18 cellular contexts compared by ENCODE assay signal in genomic region chr1:172090511-172090817, GRCh38.
A peak's percentile ranks its signal among the peaks of the same experiment; 100 is the strongest.
DNase-seq lines count a peak whose midpoint lies in the region; ATAC-seq and TF ChIP-seq lines count a peak whose summit lies in the region.
"Had no signal": no experiment of that assay in that cellular context is flagged by ENCODE, and none has a peak within 500 bp of the region (broad histone marks: within the 10 kb centered on the region; RNA-seq: fewer than 3 reads in every experiment).

No MANE protein-coding gene starts in this region.

- no peaks in the 10 kb centered on the region for H3K36me3 Mint-ChIP-seq in stimulated activated naive CD8-positive, alpha-beta T cell treated with anti-CD3 and anti-CD28 coated beads, Interleukin-15, Interleukin-2, amounts not matched to agents 100 ng/mL and 50 ng/mL, for 24 hours (ENCODE audit: low read depth)
- no peaks in the 10 kb centered on the region for H3K36me3 Mint-ChIP-seq in chondrocyte (ENCODE audit: low read depth)
- H3K36me3 Mint-ChIP-seq in stimulated activated memory B cell treated with anti-CD40 and anti-IgM and Interleukin-4, amounts not matched to agents 10 μg/mL and 1 μg/mL and 100 μg/mL, for 72 hours: no peaks in the 10 kb centered on the region
- H3K36me3 Mint-ChIP-seq: CD8-positive, alpha-beta T cell had no signal

- H3K4me1 Mint-ChIP-seq in stimulated activated naive CD8-positive, alpha-beta T cell treated with anti-CD3 and anti-CD28 coated beads, Interleukin-15, Interleukin-2, amounts not matched to agents 100 ng/mL and 50 ng/mL, for 24 hours (ENCODE audit: low read depth): peaks cover 5% of the 10 kb centered on the region
- peaks cover 15% of the 10 kb centered on the region for H3K4me1 Mint-ChIP-seq in chondrocyte (ENCODE audit: low read depth)
- peaks cover 8% of the 10 kb centered on the region for H3K4me1 Mint-ChIP-seq in stimulated activated memory B cell treated with anti-CD40 and anti-IgM and Interleukin-4, amounts not matched to agents 10 μg/mL and 1 μg/mL and 100 μg/mL, for 72 hours

- no peaks in the 10 kb centered on the region for H3K9me2 ChIP-seq in OCI-LY7 (ENCODE audit: insufficient read depth, low read length)

- H3K9me3 Mint-ChIP-seq in stimulated activated naive CD8-positive, alpha-beta T cell treated with anti-CD3 and anti-CD28 coated beads, Interleukin-15, Interleukin-2, amounts not matched to agents 100 ng/mL and 50 ng/mL, for 24 hours: no peaks in the 10 kb centered on the region
- H3K9me3 Mint-ChIP-seq in chondrocyte (ENCODE audit: low read depth): no peaks in the 10 kb centered on the region
- H3K9me3 Mint-ChIP-seq in stimulated activated memory B cell treated with anti-CD40 and anti-IgM and Interleukin-4, amounts not matched to agents 10 μg/mL and 1 μg/mL and 100 μg/mL, for 72 hours: no peaks in the 10 kb centered on the region
- H3K9me3 Mint-ChIP-seq: CD8-positive, alpha-beta T cell; GM23338 had no signal

- H3K79me2 ChIP-seq in OCI-LY7 (ENCODE audit: insufficient read depth, low read depth, low read length): no peaks in the 10 kb centered on the region

- H3K27me3 ChIP-seq in left ventricle myocardium inferior (ENCODE audit: low read depth): no peaks in the 10 kb centered on the region
- H3K27me3 ChIP-seq in brain microvascular endothelial cell (replicated peaks): no peaks in the 10 kb centered on the region
- no peaks in the 10 kb centered on the region for H3K27me3 ChIP-seq in tibial nerve
- H3K27me3 ChIP-seq: BLaER1 treated with 17β-estradiol and CSF1 and Interleukin-3, amounts not matched to agents 10 nM and 100 nM had no signal

- H3K4me1 ChIP-seq in OCI-LY7 (ENCODE audit: insufficient read depth, low read length, poor library complexity, severe bottlenecking) (no peaks in the 10 kb centered on the region), left ventricle myocardium inferior (no peaks in the 10 kb centered on the region), tibial nerve (no peaks in the 10 kb centered on the region)
- H3K4me1 ChIP-seq: HAP-1 had no signal

- TF ChIP-seq POLR2A in tibial nerve (IDR thresholded peaks at IDR 0.05): no peak

- CTCF ChIA-PET in OCI-LY7 (lab: Charles Lee; ENCODE audit: unreplicated experiment): no interaction called here

- no peaks in the 10 kb centered on the region for H3K36me3 ChIP-seq in OCI-LY7 (ENCODE audit: insufficient read depth, low read length)
- H3K36me3 ChIP-seq in left ventricle myocardium inferior: no peaks in the 10 kb centered on the region
- H3K36me3 ChIP-seq in brain microvascular endothelial cell (replicated peaks): no peaks in the 10 kb centered on the region
- no peaks in the 10 kb centered on the region for H3K36me3 ChIP-seq in tibial nerve
- H3K36me3 ChIP-seq: BLaER1 treated with 17β-estradiol and CSF1 and Interleukin-3, amounts not matched to agents 10 nM and 100 nM; HAP-1 had no signal

- no peak overlapping the region for H3K4me3 Mint-ChIP-seq in stimulated activated naive CD8-positive, alpha-beta T cell treated with anti-CD3 and anti-CD28 coated beads, Interleukin-15, Interleukin-2, amounts not matched to agents 100 ng/mL and 50 ng/mL, for 24 hours
- no peak overlapping the region for H3K4me3 Mint-ChIP-seq in chondrocyte (ENCODE audit: unreplicated experiment)
- H3K4me3 Mint-ChIP-seq in stimulated activated memory B cell treated with anti-CD40 and anti-IgM and Interleukin-4, amounts not matched to agents 10 μg/mL and 1 μg/mL and 100 μg/mL, for 72 hours: no peak overlapping the region
- H3K4me3 Mint-ChIP-seq: CD8-positive, alpha-beta T cell; GM23338; IgD-negative memory B cell had no signal

- H3K4me3 ChIP-seq in OCI-LY7 (ENCODE audit: low read depth, low read length, poor library complexity, severe bottlenecking): no peak overlapping the region
- no peak overlapping the region for H3K4me3 ChIP-seq in left ventricle myocardium inferior
- H3K4me3 ChIP-seq in brain microvascular endothelial cell (ENCODE audit: low read depth, low read length): no peak overlapping the region
- H3K4me3 ChIP-seq in tibial nerve: no peak overlapping the region
- H3K4me3 ChIP-seq: BLaER1 treated with 17β-estradiol and CSF1 and Interleukin-3, amounts not matched to agents 10 nM and 100 nM; GM12878; GM23338; HAP-1 had no signal

- no TSS peak for BruUV-seq in OCI-LY7 (replicated peaks; lab: Mats Ljungman, UMichigan)

- no peak overlapping the region for H3K4me2 ChIP-seq in OCI-LY7 (ENCODE audit: low read length)
- H3K4me2 ChIP-seq: BLaER1 treated with 17β-estradiol and CSF1 and Interleukin-3, amounts not matched to agents 10 nM and 100 nM; GM23338 had no signal

- TF ChIP-seq EP300 in tibial nerve (IDR thresholded peaks at IDR 0.05): no peak

- H2AFZ ChIP-seq in OCI-LY7 (ENCODE audit: low read length): no peak overlapping the region
- H2AFZ ChIP-seq: GM23338 had no signal

- 33 to 35% methylated on average over 1 of the region's 1 CpG for WGBS in tibial nerve, 2 donors

- no peak for DNase-seq in stimulated activated naive CD8-positive, alpha-beta T cell treated with anti-CD3 and anti-CD28 coated beads, Interleukin-15, Interleukin-2, amounts not matched to agents 100 U/mL and 50 U/mL, for 24 hours
- DNase-seq in OCI-LY7 (ENCODE audit: low spot score) (no peak), chondrocyte (ENCODE audit: low spot score) (no peak), left ventricle myocardium inferior (no peak), brain microvascular endothelial cell (no peak), tibial nerve (ENCODE audit: low spot score in 2 of 2) (no peak)
- DNase-seq: MV-4-11, NCI-H1105 treated with DMSO at 0.1 percent for 48 hours, NCI-H1694, NCI-H524 treated with DMSO at 0.1 percent for 48 hours had no signal

- no peak for ATAC-seq in stimulated activated naive CD8-positive, alpha-beta T cell treated with anti-CD3 and anti-CD28 coated beads, Interleukin-15, Interleukin-2, amounts not matched to agents 100 U/mL and 50 U/mL, for 24 hours
- ATAC-seq in stimulated activated memory B cell treated with anti-CD40 and anti-IgM and Interleukin-4, amounts not matched to agents 10 μg/mL and 1 μg/mL and 100 μg/mL, for 72 hours: no peak

- intact Hi-C loops in OCI-LY7 (cut with micrococcal nuclease; ENCODE audit: unreplicated experiment): loop anchor here (1.0 kb wide), 1 partner anchor 309 kb away; no protein-coding TSS in a partner anchor
- intact Hi-C loops in left ventricle myocardium inferior (cut with micrococcal nuclease): no loop called here

- no peaks in the 10 kb centered on the region for H3K27me3 Mint-ChIP-seq in stimulated activated naive CD8-positive, alpha-beta T cell treated with anti-CD3 and anti-CD28 coated beads, Interleukin-15, Interleukin-2, amounts not matched to agents 100 ng/mL and 50 ng/mL, for 24 hours
- no peaks in the 10 kb centered on the region for H3K27me3 Mint-ChIP-seq in chondrocyte (ENCODE audit: low read depth)
- H3K27me3 Mint-ChIP-seq in stimulated activated memory B cell treated with anti-CD40 and anti-IgM and Interleukin-4, amounts not matched to agents 10 μg/mL and 1 μg/mL and 100 μg/mL, for 72 hours: no peaks in the 10 kb centered on the region

- no peaks in the 10 kb centered on the region for H4K20me1 ChIP-seq in OCI-LY7 (ENCODE audit: insufficient read depth, low read length)
- H4K20me1 ChIP-seq: BLaER1 treated with 17β-estradiol and CSF1 and Interleukin-3, amounts not matched to agents 10 nM and 100 nM had no signal

- H3K9me3 ChIP-seq in OCI-LY7 (ENCODE audit: low read length): no peaks in the 10 kb centered on the region
- no peaks in the 10 kb centered on the region for H3K9me3 ChIP-seq in left ventricle myocardium inferior (replicated peaks)
- no peaks in the 10 kb centered on the region for H3K9me3 ChIP-seq in tibial nerve
- H3K9me3 ChIP-seq: BLaER1 treated with 17β-estradiol and CSF1 and Interleukin-3, amounts not matched to agents 10 nM and 100 nM; HAP-1 had no signal

- in situ Hi-C loops in brain microvascular endothelial cell (cut with HindIII; ENCODE audit: low pct_ligation_motif_present, low sequenced_read_pairs): no loop called here

- POLR2A ChIA-PET in OCI-LY7 (lab: Charles Lee): no interaction called here

- peak overlapping the region; percentile 60 for H3K27ac Mint-ChIP-seq in stimulated activated naive CD8-positive, alpha-beta T cell treated with anti-CD3 and anti-CD28 coated beads, Interleukin-15, Interleukin-2, amounts not matched to agents 100 ng/mL and 50 ng/mL, for 24 hours
- H3K27ac Mint-ChIP-seq in chondrocyte (ENCODE audit: unreplicated experiment): no peak overlapping the region
- peak overlapping the region; percentile 46 for H3K27ac Mint-ChIP-seq in stimulated activated memory B cell treated with anti-CD40 and anti-IgM and Interleukin-4, amounts not matched to agents 10 μg/mL and 1 μg/mL and 100 μg/mL, for 72 hours
- H3K27ac Mint-ChIP-seq: CD8-positive, alpha-beta T cell; GM23338 had no signal

- TF ChIP-seq CTCF in OCI-LY7 (conservative IDR thresholded peaks at IDR 0.05; ENCODE audit: low read length) (0 out of 2 replicates have a peak, but pooled peaks have one; percentile 8), chondrocyte (IDR thresholded peaks at IDR 0.05) (peak; percentile 29), left ventricle myocardium inferior (IDR thresholded peaks at IDR 0.05; ENCODE audit: borderline replicate concordance) (no peak), brain microvascular endothelial cell (IDR thresholded peaks at IDR 0.05; ENCODE audit: low read depth, low read length, missing control alignments) (no peak), tibial nerve (IDR thresholded peaks at IDR 0.05) (no peak)

- H3K27ac ChIP-seq in OCI-LY7 (ENCODE audit: low read depth, low read length, poor library complexity, severe bottlenecking) (no peak overlapping the region), left ventricle myocardium inferior (replicated peaks) (no peak overlapping the region), brain microvascular endothelial cell (no peak overlapping the region), tibial nerve (no peak overlapping the region)
- H3K27ac ChIP-seq: BLaER1 treated with 17β-estradiol and CSF1 and Interleukin-3, amounts not matched to agents 10 nM and 100 nM had no signal

Comparison
In these comparisons a context has a peak if more than half of its experiments do, and no peak if none do; other contexts are left out.
1. CTCF ChIP-seq: peak in OCI-LY7 (single experiment) and chondrocyte (single experiment); none in left ventricle myocardium inferior (single experiment), brain microvascular endothelial cell (single experiment) and tibial nerve (0 of 5).